In the genomic region with DNA sequence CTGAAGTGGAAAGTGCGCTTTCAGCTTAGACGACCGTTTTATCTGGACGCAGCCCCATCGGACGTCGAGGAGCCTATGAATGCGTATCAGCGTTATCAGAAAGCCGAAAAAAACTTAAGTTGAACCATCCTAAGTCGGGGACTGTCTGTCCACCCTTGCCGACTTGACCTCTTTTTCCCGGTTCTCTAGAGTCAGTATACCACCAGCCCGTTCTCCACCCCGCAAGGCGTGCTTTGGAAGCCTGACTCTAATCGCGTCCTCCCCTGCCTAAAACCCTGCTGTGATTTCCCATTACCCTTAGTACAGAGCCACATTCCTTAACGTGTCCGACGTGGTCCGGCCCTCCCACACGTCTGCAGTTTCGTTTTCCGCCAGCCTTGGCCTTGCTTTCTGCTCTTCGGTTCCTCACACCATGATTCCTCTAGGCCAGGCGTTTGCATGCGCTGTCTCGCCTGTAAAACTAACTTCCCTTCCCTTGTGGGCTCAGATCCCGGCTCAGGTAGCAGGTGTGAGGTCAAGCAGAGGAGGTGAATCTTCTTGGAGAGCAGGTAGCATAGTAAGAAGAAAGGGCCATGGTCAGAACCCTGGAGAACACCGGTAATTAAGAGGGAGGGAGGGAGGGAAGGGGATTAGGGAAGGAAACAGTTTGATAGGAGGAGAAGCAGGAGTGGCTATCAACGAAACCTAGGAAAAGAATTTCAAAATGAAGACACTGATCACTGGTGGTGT, we compare ENCODE assay signal across 6 cellular contexts. TPM values are rescaled to one million over a fixed set of nuclear protein-coding genes. Genes with fewer than 3 reads are reported as not detected.
A peak's percentile ranks its signal among the peaks of the same experiment; 100 is the strongest.
DNase-seq lines count a peak whose midpoint lies in the region; ATAC-seq lines count a peak whose summit lies in the region.

No MANE protein-coding gene starts in this region.

- H3K27ac ChIP-seq in thymus (ENCODE audit: low read depth), result peak overlapping the region; percentile 86

- WGBS in thymus, result 9% methylated on average over 32 of the region's 32 CpGs

- H3K27me3 ChIP-seq in thymus (ENCODE audit: control insufficient read depth, insufficient read depth), result peaks cover 3% of the 10 kb centered on the region

- peak overlapping the region; percentile 93 for H3K4me3 ChIP-seq in thymus (ENCODE audit: low read length)

- ATAC-seq in GM21390 (IDR thresholded peaks at IDR 0.05; ENCODE audit: unreplicated experiment), result peak; percentile 11

- DNase-seq in RPMI8226 (peak; percentile 74), glomerular visceral epithelial cell (ENCODE audit: extremely low spot score) (peak; percentile 60), NCI-H1417 treated with DMSO at 0.1 percent for 48 hours (lab: John Stamatoyannopoulos, UW) (no peak), NCI-H2029 (lab: John Stamatoyannopoulos, UW) (no peak)

- H3K4me1 ChIP-seq in thymus (ENCODE audit: control insufficient read depth, insufficient read depth, low read length), result peaks cover 11% of the 10 kb centered on the region

- H3K36me3 ChIP-seq in thymus (ENCODE audit: control insufficient read depth, insufficient read depth), result peaks cover 35% of the 10 kb centered on the region

- H3K9me3 ChIP-seq in thymus (ENCODE audit: control insufficient read depth), result no peaks in the 10 kb centered on the region

RNA-seq across cellular contexts. Expression of a gene that starts 0.9 kb away (rescaled TPM):
- polyA plus RNA-seq in thymus, result 30.4 TPM

RNA-seq across cellular contexts. Expression of a gene that starts 5.7 kb away (rescaled TPM):
- polyA plus RNA-seq in thymus, result 1.5 TPM

RNA-seq across cellular contexts. Expression of a gene that starts 35.5 kb away (rescaled TPM):
- 6.7 TPM for polyA plus RNA-seq in thymus

RNA-seq across cellular contexts. Expression of a gene that starts 59.7 kb away (rescaled TPM):
- 73.6 TPM for polyA plus RNA-seq in thymus

Comparison
In these comparisons a context has a peak if more than half of its experiments do, and no peak if none do; other contexts are left out.
1. DNase-seq: peak in RPMI8226 (single experiment) and glomerular visceral epithelial cell (single experiment); none in NCI-H1417 treated with DMSO at 0.1 percent for 48 hours (single experiment) and NCI-H2029 (single experiment).